ENCODE assay signal across 13 cellular contexts in the genomic region with DNA sequence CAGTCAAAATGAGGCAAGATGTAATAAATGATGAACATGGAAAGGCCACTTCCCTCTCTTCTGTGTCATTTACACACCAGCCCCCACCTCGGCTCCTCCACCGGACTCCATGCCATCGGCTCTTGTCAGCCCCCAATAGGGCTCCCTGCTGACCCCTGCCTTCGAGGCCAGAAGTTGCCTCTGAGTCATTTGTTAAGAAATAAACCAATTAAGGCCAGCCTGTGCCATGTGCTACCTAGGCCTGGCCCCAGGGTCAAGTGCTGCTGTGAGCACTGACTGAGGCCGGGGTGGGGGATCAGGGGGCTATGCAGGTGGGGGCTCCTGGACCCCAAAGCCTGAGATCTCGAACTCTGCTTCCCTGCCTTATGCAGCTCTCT. TPM values are rescaled to one million over a fixed set of nuclear protein-coding genes. Genes with fewer than 3 reads are reported as not detected.
DNase-seq lines count a peak whose midpoint lies in the region; ATAC-seq, FAIRE-seq and TF ChIP-seq lines count a peak whose summit lies in the region.
"Had no signal": no experiment of that assay in that cellular context is flagged by ENCODE, and none has a peak within 500 bp of the region (broad histone marks: within the 10 kb centered on the region; RNA-seq: fewer than 3 reads in every experiment).

No MANE protein-coding gene starts in this region.

- H3K79me2 ChIP-seq in H1 (ENCODE audit: control insufficient read depth in 1 of 2, insufficient read depth in 2 of 2, low read length in 2 of 2) = no peaks in the 10 kb centered on the region

- no peak overlapping the region for H4K8ac ChIP-seq in H1 (ENCODE audit: extremely low read depth, insufficient read depth, low read length)
- H4K8ac ChIP-seq in neuronal stem cell (ENCODE audit: low read depth, low read length) = no peak overlapping the region

- H3K27me3 ChIP-seq in NT2/D1 (ENCODE audit: insufficient read depth, insufficient read length) = no peaks in the 10 kb centered on the region
- no peaks in the 10 kb centered on the region for H3K27me3 ChIP-seq in H1 (replicated peaks in 1 of 4; ENCODE audit: control insufficient read depth in 3 of 4, extremely low read depth in 1 of 4, insufficient read depth in 3 of 4, low read length in 3 of 4)
- no peaks in the 10 kb centered on the region for H3K27me3 ChIP-seq in neuronal stem cell (ENCODE audit: control insufficient read depth in 3 of 3, insufficient read depth in 3 of 3, low read depth in 1 of 3, low read length in 3 of 3)
- H3K27me3 ChIP-seq: SJSA1 had no signal

- H3K9me3 ChIP-seq in NT2/D1 (ENCODE audit: insufficient read depth, low read length) (no peaks in the 10 kb centered on the region), H1 (ENCODE audit: insufficient read depth in 2 of 2, low read depth in 1 of 2, low read length in 1 of 2) (no peaks in the 10 kb centered on the region), neuronal stem cell (replicated peaks in 1 of 2; ENCODE audit: control insufficient read depth in 2 of 2, insufficient read depth in 1 of 2, low read depth in 1 of 2, low read length in 2 of 2) (peaks cover 0 to 4% of the 10 kb centered on the region in 2 donors)
- H3K9me3 ChIP-seq: lower lobe of right lung, SJSA1 had no signal

- H3K27ac ChIP-seq in H1 (ENCODE audit: low read depth, low read length) (no peak overlapping the region), neuronal stem cell (replicated peaks; ENCODE audit: low read length) (no peak overlapping the region)
- H3K27ac ChIP-seq: lower lobe of right lung, SJSA1 had no signal

- CTCF ChIA-PET in H1 (lab: Charles Lee; ENCODE audit: partially characterized antibody) = interaction anchor here (0.7 to 2.7 kb wide), 8 partner anchors 11 to 74 kb away, joined by 3 to 21 read pairs (median 6); no protein-coding TSS in a partner anchor

- H3K4me1 ChIP-seq in NT2/D1 (ENCODE audit: insufficient read depth, insufficient read length) (peaks cover 25% of the 10 kb centered on the region), H1 (replicated peaks in 1 of 4; ENCODE audit: control insufficient read depth in 3 of 4, insufficient read depth in 4 of 4, low read length in 3 of 4) (peaks cover 0 to 19% (median 15%) of the 10 kb centered on the region in 4 experiments; a peak in 6 of 7 replicates), neuronal stem cell (ENCODE audit: control insufficient read depth in 2 of 2, insufficient read depth in 1 of 2, low read depth in 1 of 2, low read length in 2 of 2) (peaks cover 18% of the 10 kb centered on the region in 2 donors)

- H4K91ac ChIP-seq in H1 (replicated peaks; ENCODE audit: insufficient read length, low read length) = no peak overlapping the region
- no peak overlapping the region for H4K91ac ChIP-seq in neuronal stem cell (ENCODE audit: low read depth, low read length, poor library complexity)

- H3K79me1 ChIP-seq in H1 (ENCODE audit: low read depth, low read length) (no peaks in the 10 kb centered on the region), neuronal stem cell (ENCODE audit: low read depth, low read length) (no peaks in the 10 kb centered on the region)

- H2BK20ac ChIP-seq in H1 (ENCODE audit: low read length) = no peak overlapping the region; the same call in 1 of the 2 replicates

- H3K36me3 ChIP-seq in NT2/D1 (ENCODE audit: insufficient read depth, insufficient read length, low read length) (no peaks in the 10 kb centered on the region), H1 (ENCODE audit: control insufficient read depth in 2 of 4, insufficient read depth in 4 of 4, low read length in 3 of 4) (no peaks in the 10 kb centered on the region), neuronal stem cell (replicated peaks in 1 of 2; ENCODE audit: control insufficient read depth in 2 of 2, insufficient read depth in 2 of 2, low read length in 2 of 2) (peaks cover 0 to 2% of the 10 kb centered on the region in 2 donors)
- H3K36me3 ChIP-seq: lower lobe of right lung, SJSA1 had no signal

- WGBS in H1 (ENCODE audit: extremely low coverage in 1 of 2, insufficient coverage in 1 of 2, insufficient read length in 1 of 2, insufficient replicate concordance in 2 of 2, low coverage in 1 of 2, low lambda C conversion rate in 2 of 2, missing lambda C conversion rate in 1 of 2), 2 experiments = 70% methylated on average over 6 of the region's 6 CpGs; no CpG with 5 or more reads in 1 of the 2 experiments
- WGBS in neuronal stem cell (ENCODE audit: extremely low coverage in 2 of 2, insufficient read length in 2 of 2, insufficient replicate concordance in 1 of 2), 2 donors = no CpG with 5 or more reads among the region's 6 CpGs

- no peak overlapping the region for H2BK5ac ChIP-seq in H1 (ENCODE audit: low read depth, low read length)
- peak overlapping the region; percentile 13 for H2BK5ac ChIP-seq in neuronal stem cell (ENCODE audit: low read length)

- H3K4me3 ChIP-seq in NT2/D1 (ENCODE audit: insufficient read length, low read depth) = no peak overlapping the region
- no peak overlapping the region for H3K4me3 ChIP-seq in H1 (ENCODE audit: extremely low read depth in 1 of 4, insufficient read depth in 2 of 4, low read depth in 3 of 4, low read length in 4 of 4)
- H3K4me3 ChIP-seq in neuronal stem cell (ENCODE audit: low read length in 2 of 2) = no peak overlapping the region
- H3K4me3 ChIP-seq: lower lobe of right lung, SJSA1 had no signal

- H2AFZ ChIP-seq in H1 (ENCODE audit: low read length) = no peak overlapping the region
- peak overlapping the region; percentile 81 for H2AFZ ChIP-seq in neuronal stem cell (ENCODE audit: low read length)

- H2BK12ac ChIP-seq in H1 (ENCODE audit: low read depth, low read length) = no peak overlapping the region
- no peak overlapping the region for H2BK12ac ChIP-seq in neuronal stem cell (ENCODE audit: low read length)

- H3K4ac ChIP-seq in H1 (replicated peaks; ENCODE audit: insufficient read length, low read depth, low read length) = no peak overlapping the region
- no peak overlapping the region for H3K4ac ChIP-seq in neuronal stem cell (ENCODE audit: low read length)

- peak in 1 of 2 experiments; percentile 45; a peak in 2 of 4 replicates for TF ChIP-seq RAD21 in H1 (IDR thresholded peaks at IDR 0.05 in 1 of 2, conservative IDR thresholded peaks at IDR 0.05 in 1 of 2; ENCODE audit: low read depth in 2 of 2, low read length in 2 of 2)

- H3K56ac ChIP-seq in H1 (replicated peaks; ENCODE audit: insufficient read length, low read depth, low read length) = no peak overlapping the region

- peak; percentile 16 to 36 (median 34); a peak in 3 of 4 replicates for TF ChIP-seq CTCF in H1 (IDR thresholded peaks at IDR 0.05; ENCODE audit: control extremely low read depth in 1 of 3, insufficient read depth in 1 of 3, low read depth in 1 of 3, low read length in 3 of 3)

- FAIRE-seq in H1 (lab: Jason Lieb, UNC) = no peak
- FAIRE-seq: D721Med had no signal

- no peak overlapping the region for H2AK5ac ChIP-seq in H1 (ENCODE audit: low read depth, low read length)
- peak overlapping the region; percentile 98 for H2AK5ac ChIP-seq in neuronal stem cell (ENCODE audit: low read depth, low read length)

- no peaks in the 10 kb centered on the region for H4K20me1 ChIP-seq in H1 (replicated peaks in 1 of 2; ENCODE audit: control insufficient read depth in 1 of 2, insufficient read depth in 2 of 2, low read length in 2 of 2)

- H3K4me2 ChIP-seq in H1 (ENCODE audit: insufficient read depth in 1 of 2, low read depth in 2 of 2, low read length in 2 of 2) (no peak overlapping the region), neuronal stem cell (ENCODE audit: insufficient read depth, low read length, poor library complexity, severe bottlenecking) (no peak overlapping the region)

- no peak for TF ChIP-seq POLR2A in H1 (IDR thresholded peaks at IDR 0.05; ENCODE audit: control extremely low read depth in 1 of 2, low read depth in 2 of 2, low read length in 2 of 2)

- no peaks in the 10 kb centered on the region for H3K23me2 ChIP-seq in H1 (ENCODE audit: low read depth, low read length)

- H4K5ac ChIP-seq in H1 (ENCODE audit: insufficient read length, low read depth, low read length) = no peak overlapping the region

- no peak for ATAC-seq in HG02623 (IDR thresholded peaks at IDR 0.05; ENCODE audit: unreplicated experiment)
- ATAC-seq in GM19324 (IDR thresholded peaks at IDR 0.05; ENCODE audit: low FRiP score, unreplicated experiment) = no peak

- H3K18ac ChIP-seq in H1 (ENCODE audit: extremely low read depth, low read length) (0 out of 2 replicates have a peak overlapping the region, but pooled peaks have one; percentile 19), neuronal stem cell (ENCODE audit: low read length) (no peak overlapping the region)

- H2BK15ac ChIP-seq in H1 (ENCODE audit: low read length) (no peak overlapping the region), neuronal stem cell (ENCODE audit: low read length) (peak overlapping the region; percentile 58)

- POLR2A ChIA-PET in H1 (lab: Charles Lee; ENCODE audit: partially characterized antibody) = no interaction called here

- H3K23ac ChIP-seq in H1 (ENCODE audit: insufficient read length) (no peak overlapping the region), neuronal stem cell (ENCODE audit: low read depth, low read length, poor library complexity) (peak overlapping the region; percentile 89)

- H3K14ac ChIP-seq in H1 (ENCODE audit: insufficient read length) (no peak overlapping the region), neuronal stem cell (ENCODE audit: low read length) (no peak overlapping the region)

- no peak for TF ChIP-seq EP300 in H1 (IDR thresholded peaks at IDR 0.05; ENCODE audit: borderline replicate concordance in 1 of 2, low read depth in 2 of 2, low read length in 2 of 2)

- H2BK120ac ChIP-seq in H1 (replicated peaks; ENCODE audit: low read depth, low read length) (no peak overlapping the region), neuronal stem cell (ENCODE audit: low read depth, low read length) (no peak overlapping the region)

- H3K9ac ChIP-seq in NT2/D1 (ENCODE audit: insufficient read length, low read depth) (peak overlapping the region; percentile 45), H1 (replicated peaks in 1 of 4; ENCODE audit: extremely low read depth in 1 of 4, low read depth in 3 of 4, low read length in 3 of 4) (no peak overlapping the region), neuronal stem cell (ENCODE audit: low read depth, low read length, poor library complexity) (no peak overlapping the region)

- DNase-seq in NCI-H146 (lab: John Stamatoyannopoulos, UW) = peak; percentile 12
- no peak for DNase-seq in NCI-H146 treated with DMSO at 0.1 percent for 48 hours (lab: John Stamatoyannopoulos, UW; ENCODE audit: unreplicated experiment)
- no peak for DNase-seq in NT2/D1 (ENCODE audit: low read depth, low spot score)
- DNase-seq in H1 (ENCODE audit: low read depth in 1 of 2, low spot score in 2 of 2) = no peak
- DNase-seq in neuronal stem cell (ENCODE audit: low spot score) = no peak
- no peak for DNase-seq in dedifferentiated amniotic fluid mesenchymal stem cell (ENCODE audit: extremely low spot score)
- DNase-seq: activated CD4-positive, CD25-positive, alpha-beta regulatory T cell treated with anti-CD3 and anti-CD28 coated beads, Interleukin-2, amount 50 U/mL, for 72 hours; effector memory CD4-positive, alpha-beta T cell; lower lobe of right lung had no signal

RNA-seq across cellular contexts. Expression of gene TESC, which starts 53.2 kb away (rescaled TPM):
- total RNA-seq in H1 (2021; fragmentation: NEBNext Ultra II Directional; extraction: Animal tissue kit (Norgen Biotek cat#: 25700)) = 9.8 and 12.0 TPM in 2 replicates
- polyA plus RNA-seq in H1 (2011; rRNA removed) = 17.7 and 20.1 TPM in 2 replicates
- 18.1 TPM for polyA plus RNA-seq in H1 (2011; cell fraction: cytosol; rRNA removed)
- polyA plus RNA-seq in H1 (2011; cell fraction: nucleus; rRNA removed) = 16.5 TPM
- 8.0 to 18.0 TPM (median 13.8 TPM) in 4 replicates for polyA plus RNA-seq in H1 (2012, experiment 1 of 2)
- polyA plus RNA-seq in H1 (2012, experiment 2 of 2) = 11.0 TPM
- polyA plus RNA-seq in H1 (2013, experiment 1 of 2) = 7.5 TPM
- polyA plus RNA-seq in H1 (2013, experiment 2 of 2) = 8.1 TPM
- polyA minus RNA-seq in H1 (2011; rRNA and poly(A)+ RNA removed) = 5.4 and 5.5 TPM in 2 replicates
- 1.8 TPM for polyA minus RNA-seq in H1 (2011; cell fraction: cytosol; rRNA and poly(A)+ RNA removed)
- 7.9 TPM for polyA minus RNA-seq in H1 (2011; cell fraction: nucleus; rRNA and poly(A)+ RNA removed)
- polyA plus RNA-seq in neuronal stem cell (2013, experiment 1 of 2) = 13.2 TPM
- 12.4 TPM for polyA plus RNA-seq in neuronal stem cell (2013, experiment 2 of 2)
- total RNA-seq: SJSA1 had no signal
